8 cellular contexts compared by ENCODE assay signal in genomic region chr17:59842901-59843652, GRCh38. TPM values are rescaled to one million over a fixed set of nuclear protein-coding genes. Genes with fewer than 3 reads are reported as not detected.
DNase-seq lines count a peak whose midpoint lies in the region; ATAC-seq, FAIRE-seq and TF ChIP-seq lines count a peak whose summit lies in the region.

No MANE protein-coding gene starts in this region.

- no peak overlapping the region for H3K9ac ChIP-seq in endodermal cell (ENCODE audit: extremely low read depth, low read length, poor library complexity, severe bottlenecking)

- peaks cover 25% of the 10 kb centered on the region for H3K36me3 ChIP-seq in endodermal cell (ENCODE audit: control insufficient read depth, insufficient read depth, low read length)

- no peaks in the 10 kb centered on the region for H3K9me3 ChIP-seq in endodermal cell (ENCODE audit: control insufficient read depth, low read length)

- no peaks in the 10 kb centered on the region for H3K9me3 Mint-ChIP-seq in endodermal cell

- WGBS in endodermal cell (ENCODE audit: insufficient coverage in 1 of 2, insufficient read length in 1 of 2), 2 experiments = 97 to 98% methylated on average over 8 to 11 of the region's 13 CpGs

- ATAC-seq in HG03378 (IDR thresholded peaks at IDR 0.05; ENCODE audit: unreplicated experiment) (peak; percentile 39), HG03095 (IDR thresholded peaks at IDR 0.05; ENCODE audit: unreplicated experiment) (no peak)

- TF ChIP-seq CTCF in endodermal cell (conservative IDR thresholded peaks at IDR 0.05) = no peak

- no peaks in the 10 kb centered on the region for H3K27me3 ChIP-seq in endodermal cell (ENCODE audit: control insufficient read depth, insufficient read depth, low read length, poor library complexity, severe bottlenecking)

- peak; percentile 65 for FAIRE-seq in GM18507 (lab: Jason Lieb, UNC)

- peaks cover 29% of the 10 kb centered on the region for H3K36me3 Mint-ChIP-seq in endodermal cell (ENCODE audit: low read depth)

- no peak overlapping the region for H3K4me3 ChIP-seq in endodermal cell (ENCODE audit: low read length)

- peaks cover 44% of the 10 kb centered on the region for H3K4me1 Mint-ChIP-seq in endodermal cell

- intact Hi-C loops in posterior vena cava (cut with DNase I) = no loop called here

- H3K27ac Mint-ChIP-seq in endodermal cell = peak overlapping the region; percentile 72

- no peak overlapping the region for H3K27ac ChIP-seq in endodermal cell (ENCODE audit: low read depth, low read length)

- no peaks in the 10 kb centered on the region for H3K4me1 ChIP-seq in endodermal cell (ENCODE audit: control insufficient read depth, insufficient read depth, low read length)

- H3K4me3 Mint-ChIP-seq in endodermal cell = no peak overlapping the region

- no peaks in the 10 kb centered on the region for H3K27me3 Mint-ChIP-seq in endodermal cell (ENCODE audit: insufficient read depth)

- DNase-seq in GM18507 (ENCODE audit: extremely low spot score, insufficient read length, low read depth) (no peak), endodermal cell (peak; percentile 68), posterior vena cava (ENCODE audit: low spot score) (peak; percentile 88), NCI-H524 (lab: John Stamatoyannopoulos, UW) (no peak), NCI-H1105 (lab: John Stamatoyannopoulos, UW) (no peak)
- peak; percentile 69 to 75 for DNase-seq in activated CD4-positive, alpha-beta T cell treated with anti-CD3 and anti-CD28 coated beads for 4 hours

RNA-seq across cellular contexts. Expression of gene TUBD1, which starts 49.7 kb away (rescaled TPM):
- total RNA-seq in endodermal cell (10 to 100 TPM; 17.5 to 24.1 TPM), posterior vena cava (1 to 10 TPM; 3.9 to 7.8 TPM)
- 20.2 TPM for polyA plus RNA-seq in endodermal cell (2013, experiment 1 of 2)
- polyA plus RNA-seq in endodermal cell (2013, experiment 2 of 2) = 17.1 TPM

RNA-seq across cellular contexts. Expression of gene RPS6KB1, which starts 49.8 kb away (rescaled TPM):
- total RNA-seq in endodermal cell (10 to 100 TPM; 22.3 to 31.5 TPM), posterior vena cava (10 to 100 TPM; 31.7 to 41.0 TPM)
- polyA plus RNA-seq in endodermal cell (2013, experiment 1 of 2) = 22.9 TPM
- 21.7 TPM for polyA plus RNA-seq in endodermal cell (2013, experiment 2 of 2)

Comparison
In these comparisons a context has a peak if more than half of its experiments do, and no peak if none do; other contexts are left out.
1. DNase-seq: peak in activated CD4-positive, alpha-beta T cell treated with anti-CD3 and anti-CD28 coated beads for 4 hours (2 of 2), endodermal cell (single experiment) and posterior vena cava (single experiment); none in GM18507 (single experiment), NCI-H524 (0 of 2) and NCI-H1105 (single experiment).